9 cellular contexts compared by ENCODE assay signal in genomic region chr3:98049271-98049670, GRCh38. TPM values are rescaled to one million over a fixed set of nuclear protein-coding genes. Genes with fewer than 3 reads are reported as not detected.
"Had no signal": no experiment of that assay in that cellular context is flagged by ENCODE, and none has a peak within 500 bp of the region (broad histone marks: within the 10 kb centered on the region; RNA-seq: fewer than 3 reads in every experiment).

No MANE protein-coding gene starts in this region.

- H2AFZ ChIP-seq: GM23248, GM23338 had no signal

- H3K9me3 ChIP-seq: HAP-1 had no signal

- DNase-seq: GM23248, GOT3, H7, H9, HFFc6 had no signal

- H3K4me1 ChIP-seq: HAP-1 had no signal

- H3K4me2 ChIP-seq: GM23338 had no signal

- H3K36me3 ChIP-seq: HAP-1 had no signal

- H3K27ac ChIP-seq: GM23248 had no signal

- H3K4me3 ChIP-seq: GM23248, GM23338, HAP-1 had no signal

RNA-seq across cellular contexts. Expression of gene GABRR3, which starts 14.2 kb away (rescaled TPM):
- total RNA-seq: GM23248, GM23338, H1, H4, H7, H9, HFFc6 had no signal
- polyA plus RNA-seq: GM23248, GM23338, H1 had no signal

RNA-seq across cellular contexts. Expression of gene OR5AC2, which starts 37.7 kb away (rescaled TPM):
- total RNA-seq: GM23248, GM23338, H1, H4, H7, H9, HFFc6 had no signal
- polyA plus RNA-seq: GM23248, GM23338, H1 had no signal
